Comparison of ENCODE assay signal across 8 cellular contexts in genomic region chr1:16888806-16889178, GRCh38. TPM values are rescaled to one million over a fixed set of nuclear protein-coding genes. Genes with fewer than 3 reads are reported as not detected.
DNase-seq lines count a peak whose midpoint lies in the region; ATAC-seq, FAIRE-seq and TF ChIP-seq lines count a peak whose summit lies in the region.

No MANE protein-coding gene starts in this region.

- H3K9me3 ChIP-seq in left lung (no peaks in the 10 kb centered on the region), thyroid gland (no peaks in the 10 kb centered on the region)

- no peak for TF ChIP-seq POLR2A in thyroid gland (IDR thresholded peaks at IDR 0.05)

- CTCF ChIA-PET in activated CD8-positive, alpha-beta memory T cell treated with anti-CD3 and anti-CD28 coated beads, Interleukin-2, amount 10 ng/mL, durations not matched to agents 7 days and 5 days (lab: Charles Lee) = interaction anchor here (1.3 kb wide), 1 partner anchor 15 kb away, joined by 3 read pairs; no protein-coding TSS in a partner anchor

- peak overlapping the region; percentile 94 to 97 for H3K27ac ChIP-seq in left lung
- H3K27ac ChIP-seq in thyroid gland = peak overlapping the region; percentile 74 to 91 (median 83)

- H3K27me3 ChIP-seq in bronchial epithelial cell (ENCODE audit: control insufficient read depth, insufficient read depth, low read length) (no peaks in the 10 kb centered on the region), left lung (peaks cover 0 to 8% of the 10 kb centered on the region in 2 donors), thyroid gland (no peaks in the 10 kb centered on the region)

- WGBS in thyroid gland, 2 donors = 13% methylated on average over 20 of the region's 20 CpGs

- peaks cover 86% of the 10 kb centered on the region for H3K27me3 Mint-ChIP-seq in activated CD8-positive, alpha-beta memory T cell treated with anti-CD3 and anti-CD28 coated beads, Interleukin-2, amount 10 ng/mL, durations not matched to agents 7 days and 5 days

- FAIRE-seq in bronchial epithelial cell (lab: Jason Lieb, UNC) = no peak

- H3K9me3 Mint-ChIP-seq in activated CD8-positive, alpha-beta memory T cell treated with anti-CD3 and anti-CD28 coated beads, Interleukin-2, amount 10 ng/mL, durations not matched to agents 7 days and 5 days (ENCODE audit: low read depth) = no peaks in the 10 kb centered on the region

- H3K36me3 ChIP-seq in bronchial epithelial cell (ENCODE audit: control insufficient read depth, insufficient read depth, low read length) (no peaks in the 10 kb centered on the region), left lung (no peaks in the 10 kb centered on the region), thyroid gland (no peaks in the 10 kb centered on the region)

- TF ChIP-seq CTCF in bronchial epithelial cell (IDR thresholded peaks at IDR 0.05; ENCODE audit: insufficient read depth, low read length, severe bottlenecking) (no peak), left lung (IDR thresholded peaks at IDR 0.05) (no peak), thyroid gland (IDR thresholded peaks at IDR 0.05) (no peak)

- no peaks in the 10 kb centered on the region for H3K36me3 Mint-ChIP-seq in activated CD8-positive, alpha-beta memory T cell treated with anti-CD3 and anti-CD28 coated beads, Interleukin-2, amount 10 ng/mL, durations not matched to agents 7 days and 5 days

- ATAC-seq in activated CD8-positive, alpha-beta memory T cell treated with anti-CD3 and anti-CD28 coated beads, Interleukin-2, amount 10 ng/mL, durations not matched to agents 7 days and 5 days = no peak
- ATAC-seq in left lung = peak; percentile 67

- H3K27ac Mint-ChIP-seq in activated CD8-positive, alpha-beta memory T cell treated with anti-CD3 and anti-CD28 coated beads, Interleukin-2, amount 10 ng/mL, durations not matched to agents 7 days and 5 days = no peak overlapping the region

- H3K4me3 ChIP-seq in bronchial epithelial cell (ENCODE audit: low read depth, low read length) (peak overlapping the region; percentile 60), left lung (peak overlapping the region; percentile 47 to 61), thyroid gland (replicated peaks in 1 of 3) (peak overlapping the region; percentile 11 to 43 (median 40))

- DNase-seq in activated CD8-positive, alpha-beta memory T cell treated with anti-CD3 and anti-CD28 coated beads, Interleukin-2, amount 10 ng/mL, durations not matched to agents 7 days and 5 days = no peak
- no peak for DNase-seq in activated CD8-positive, alpha-beta memory T cell treated with anti-CD3 and anti-CD28 coated beads, Interleukin-2, amount 50 U/mL, for 4 hours
- DNase-seq in bronchial epithelial cell (ENCODE audit: low read depth) = no peak
- DNase-seq in left lung = peak in 1 of 2 donors; percentile 83
- peak; percentile 32 to 46 for DNase-seq in thyroid gland
- no peak for DNase-seq in NCI-H510A treated with DMSO at 0.1 percent for 48 hours (lab: John Stamatoyannopoulos, UW)
- no peak for DNase-seq in T1000 (lab: John Stamatoyannopoulos, UW)
- DNase-seq in stimulated activated CD4-positive, alpha-beta T cell treated with anti-CD3 and anti-CD28 coated beads, Interleukin-4, amount 100 ng/mL, for 4 hours = no peak

- intact Hi-C loops in left lung (cut with DNase I) (no loop called here), thyroid gland (cut with DNase I) (no loop called here)

- peak overlapping the region; percentile 74 for H3K4me3 Mint-ChIP-seq in activated CD8-positive, alpha-beta memory T cell treated with anti-CD3 and anti-CD28 coated beads, Interleukin-2, amount 10 ng/mL, durations not matched to agents 7 days and 5 days

- H3K4me1 ChIP-seq in left lung = peaks cover 2 to 13% of the 10 kb centered on the region in 2 donors
- peaks cover 0 to 5% of the 10 kb centered on the region in 2 donors for H3K4me1 ChIP-seq in thyroid gland

- H3K4me1 Mint-ChIP-seq in activated CD8-positive, alpha-beta memory T cell treated with anti-CD3 and anti-CD28 coated beads, Interleukin-2, amount 10 ng/mL, durations not matched to agents 7 days and 5 days = peaks cover 11% of the 10 kb centered on the region

RNA-seq across cellular contexts. Expression of gene RNU1-2, which starts 7.0 kb away (rescaled TPM):
- 1,000 to 10,000 TPM in 1 of 2 experiments, 100 to 1,000 TPM in 1; 922 to 3,744 TPM for total RNA-seq in activated CD8-positive, alpha-beta memory T cell treated with anti-CD3 and anti-CD28 coated beads, Interleukin-2, amount 10 ng/mL, durations not matched to agents 7 days and 5 days
- total RNA-seq in bronchial epithelial cell (2,323 and 5,262 TPM in 2 replicates), left lung (1,000 to 10,000 TPM; 2,748 to 3,444 TPM), thyroid gland (under 1 TPM; under 0.01 TPM)

RNA-seq across cellular contexts. Expression of gene CROCC, which starts 32.9 kb away (rescaled TPM):
- 10 to 100 TPM; 20.5 to 26.6 TPM for total RNA-seq in activated CD8-positive, alpha-beta memory T cell treated with anti-CD3 and anti-CD28 coated beads, Interleukin-2, amount 10 ng/mL, durations not matched to agents 7 days and 5 days
- total RNA-seq in bronchial epithelial cell (16.4 and 20.3 TPM in 2 replicates), left lung (10 to 100 TPM; 19.1 to 19.7 TPM), thyroid gland (10 to 100 TPM; 15.2 to 33.1 (median 22.1) TPM)

Comparison
In these comparisons a context has a peak if more than half of its experiments do, and no peak if none do; other contexts are left out.
1. DNase-seq: peak in thyroid gland (2 of 2); none in activated CD8-positive, alpha-beta memory T cell treated with anti-CD3 and anti-CD28 coated beads, Interleukin-2, amount 10 ng/mL, durations not matched to agents 7 days and 5 days (single experiment), activated CD8-positive, alpha-beta memory T cell treated with anti-CD3 and anti-CD28 coated beads, Interleukin-2, amount 50 U/mL, for 4 hours (single experiment), bronchial epithelial cell (single experiment), NCI-H510A treated with DMSO at 0.1 percent for 48 hours (single experiment), T1000 (single experiment) and stimulated activated CD4-positive, alpha-beta T cell treated with anti-CD3 and anti-CD28 coated beads, Interleukin-4, amount 100 ng/mL, for 4 hours (0 of 2).
2. RNA of gene RNU1-2, which starts 7.0 kb away (total RNA-seq): 2,323 to 5,262 TPM in bronchial epithelial cell, 922 to 3,744 TPM in activated CD8-positive, alpha-beta memory T cell treated with anti-CD3 and anti-CD28 coated beads, Interleukin-2, amount 10 ng/mL, durations not matched to agents 7 days and 5 days and 2,748 to 3,444 TPM in left lung; under 0.01 TPM in thyroid gland; every median in the first group is over 100 times any median in the second.
3. Peak in every context shown above with its lines, with median percentiles within 50 percentile points of each other: H3K4me3 ChIP-seq.